In the genomic region with DNA sequence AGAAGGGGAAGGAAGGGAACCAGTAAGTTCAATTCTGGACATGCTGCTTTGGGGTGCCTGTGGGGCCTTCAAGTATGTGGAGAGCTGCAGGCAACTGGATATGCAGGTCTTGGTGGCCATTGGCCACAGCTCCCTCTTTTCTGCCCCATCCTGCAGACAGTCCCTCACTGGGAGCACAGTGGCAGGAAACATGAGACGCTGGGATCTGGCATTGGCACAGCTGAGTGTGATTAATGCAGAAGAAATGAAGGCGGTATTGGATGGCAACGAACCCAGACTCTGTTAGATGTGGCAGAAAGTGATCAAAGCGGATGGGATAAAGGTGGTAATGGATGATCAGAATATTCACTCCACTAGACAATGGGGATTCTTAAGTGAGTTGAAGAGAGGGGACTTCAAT, we compare ENCODE assay signal across 21 cellular contexts. TPM values are rescaled to one million over a fixed set of nuclear protein-coding genes. Genes with fewer than 3 reads are reported as not detected.
DNase-seq lines count a peak whose midpoint lies in the region; TF ChIP-seq lines count a peak whose summit lies in the region.
"Had no signal": no experiment of that assay in that cellular context is flagged by ENCODE, and none has a peak within 500 bp of the region (broad histone marks: within the 10 kb centered on the region; RNA-seq: fewer than 3 reads in every experiment).

No MANE protein-coding gene starts in this region.

- H3K27ac ChIP-seq in endodermal cell (ENCODE audit: low read depth, low read length) (no peak overlapping the region), sigmoid colon (no peak overlapping the region)
- H3K27ac ChIP-seq: esophagus muscularis mucosa, prostate gland, SJCRH30 had no signal

- no peaks in the 10 kb centered on the region for H3K27me3 ChIP-seq in endodermal cell (ENCODE audit: control insufficient read depth, insufficient read depth, low read length, poor library complexity, severe bottlenecking)
- H3K27me3 ChIP-seq in sigmoid colon: no peaks in the 10 kb centered on the region
- H3K27me3 ChIP-seq: esophagus muscularis mucosa, SJCRH30 had no signal

- H3K36me3 Mint-ChIP-seq in endodermal cell (ENCODE audit: low read depth): no peaks in the 10 kb centered on the region
- H3K36me3 Mint-ChIP-seq: brain; CD4-positive, alpha-beta memory T cell; IgD-negative memory B cell; naive thymus-derived CD4-positive, alpha-beta T cell had no signal

- peaks cover 3% of the 10 kb centered on the region for H3K27me3 Mint-ChIP-seq in endodermal cell (ENCODE audit: insufficient read depth)

- no peaks in the 10 kb centered on the region for H3K9me3 Mint-ChIP-seq in endodermal cell
- H3K9me3 Mint-ChIP-seq: activated naive CD4-positive, alpha-beta T cell treated with anti-CD3 and anti-CD28 coated beads for 36 hours; brain; CD4-positive, alpha-beta memory T cell; HFFc6; naive thymus-derived CD4-positive, alpha-beta T cell had no signal

- no peak overlapping the region for H3K27ac Mint-ChIP-seq in endodermal cell
- H3K27ac Mint-ChIP-seq: activated naive CD4-positive, alpha-beta T cell treated with anti-CD3 and anti-CD28 coated beads for 36 hours; brain; CD4-positive, alpha-beta memory T cell; HFFc6; IgD-negative memory B cell; naive thymus-derived CD4-positive, alpha-beta T cell had no signal

- TF ChIP-seq POLR2A in sigmoid colon (IDR thresholded peaks at IDR 0.05): no peak

- H3K4me1 Mint-ChIP-seq in endodermal cell: peaks cover 15% of the 10 kb centered on the region

- no peak overlapping the region for H3K4me3 Mint-ChIP-seq in endodermal cell
- H3K4me3 Mint-ChIP-seq: activated naive CD4-positive, alpha-beta T cell treated with anti-CD3 and anti-CD28 coated beads for 36 hours; brain; CD4-positive, alpha-beta memory T cell; HFFc6; IgD-negative memory B cell; naive thymus-derived CD4-positive, alpha-beta T cell had no signal

- TF ChIP-seq EP300 in sigmoid colon (IDR thresholded peaks at IDR 0.05): no peak

- H3K9ac ChIP-seq in endodermal cell (ENCODE audit: extremely low read depth, low read length, poor library complexity, severe bottlenecking): no peak overlapping the region

- peak; percentile 68 for DNase-seq in Daoy (ENCODE audit: low read depth)
- peak; percentile 90 for DNase-seq in M059J (ENCODE audit: low read depth)
- DNase-seq in endodermal cell: peak; percentile 22
- peak; percentile 18 for DNase-seq in renal cortical epithelial cell (ENCODE audit: low read depth)
- DNase-seq in DMS114 treated with DMSO at 0.1 percent for 48 hours (lab: John Stamatoyannopoulos, UW; ENCODE audit: unreplicated experiment): no peak
- no peak for DNase-seq in sigmoid colon
- DNase-seq in NCI-H345 treated with DMSO at 0.1 percent for 48 hours (lab: John Stamatoyannopoulos, UW; ENCODE audit: unreplicated experiment): no peak
- DNase-seq: activated CD4-positive, alpha-beta T cell treated with anti-CD3 and anti-CD28 coated beads for 4 hours; activated naive CD4-positive, alpha-beta T cell treated with anti-CD3 and anti-CD28 coated beads for 36 hours; CD4-positive, alpha-beta memory T cell; dermis blood vessel endothelial cell; HFFc6; hypothalamus; naive thymus-derived CD4-positive, alpha-beta T cell; NCI-H1105; SJCRH30; T1000 had no signal

- no peak for TF ChIP-seq CTCF in endodermal cell (conservative IDR thresholded peaks at IDR 0.05)
- TF ChIP-seq CTCF in sigmoid colon (IDR thresholded peaks at IDR 0.05): no peak

- H3K9me3 ChIP-seq in endodermal cell (ENCODE audit: control insufficient read depth, low read length): no peaks in the 10 kb centered on the region
- no peaks in the 10 kb centered on the region for H3K9me3 ChIP-seq in sigmoid colon
- H3K9me3 ChIP-seq: esophagus muscularis mucosa, prostate gland, SJCRH30 had no signal

- intact Hi-C loops in sigmoid colon (cut with DNase I): no loop called here

- H3K4me1 ChIP-seq in endodermal cell (ENCODE audit: control insufficient read depth, insufficient read depth, low read length) (peaks cover 4% of the 10 kb centered on the region), sigmoid colon (peaks cover 0 to 16% (median 14%) of the 10 kb centered on the region in 4 donors)
- H3K4me1 ChIP-seq: prostate gland had no signal

- H3K4me3 ChIP-seq in endodermal cell (ENCODE audit: low read length): no peak overlapping the region
- H3K4me3 ChIP-seq in sigmoid colon: no peak overlapping the region
- H3K4me3 ChIP-seq: esophagus muscularis mucosa, prostate gland, SJCRH30 had no signal

- H3K36me3 ChIP-seq in endodermal cell (ENCODE audit: control insufficient read depth, insufficient read depth, low read length) (no peaks in the 10 kb centered on the region), sigmoid colon (no peaks in the 10 kb centered on the region)
- H3K36me3 ChIP-seq: esophagus muscularis mucosa, prostate gland, SJCRH30 had no signal

- 84 to 86% methylated on average over 4 of the region's 4 CpGs for WGBS in endodermal cell (ENCODE audit: insufficient coverage in 1 of 2, insufficient read length in 1 of 2), 2 experiments
- WGBS in sigmoid colon, 2 donors: 91 to 93% methylated on average over 4 of the region's 4 CpGs

RNA-seq across cellular contexts. Expression of a gene that starts 23.2 kb away (rescaled TPM):
- total RNA-seq in Daoy (2014; rRNA removed; shearing (Covaris generic)): 23.2 and 27.6 TPM in 2 replicates
- 31.4 and 35.4 TPM in 2 replicates for total RNA-seq in M059J (2014; rRNA removed; shearing (Covaris generic))
- 10 to 100 TPM; 49.7 to 70.0 TPM for total RNA-seq in endodermal cell
- polyA plus RNA-seq in endodermal cell (2013, experiment 1 of 2): 29.2 TPM
- 33.5 TPM for polyA plus RNA-seq in endodermal cell (2013, experiment 2 of 2)
- total RNA-seq in renal cortical epithelial cell: 55.4 and 67.8 TPM in 2 replicates
- total RNA-seq in sigmoid colon: 10 to 100 TPM; 34.6 to 64.5 (median 38.4) TPM
- polyA plus RNA-seq in sigmoid colon: 10 to 100 TPM; 12.0 to 20.4 (median 15.1) TPM

Comparison
In these comparisons a context has a peak if more than half of its experiments do, and no peak if none do; other contexts are left out.
1. DNase-seq: peak in Daoy (single experiment), M059J (single experiment), endodermal cell (single experiment) and renal cortical epithelial cell (single experiment); none in DMS114 treated with DMSO at 0.1 percent for 48 hours (single experiment), sigmoid colon (single experiment) and NCI-H345 treated with DMSO at 0.1 percent for 48 hours (single experiment).